1 cellular context compared by ENCODE assay signal in the genomic region with DNA sequence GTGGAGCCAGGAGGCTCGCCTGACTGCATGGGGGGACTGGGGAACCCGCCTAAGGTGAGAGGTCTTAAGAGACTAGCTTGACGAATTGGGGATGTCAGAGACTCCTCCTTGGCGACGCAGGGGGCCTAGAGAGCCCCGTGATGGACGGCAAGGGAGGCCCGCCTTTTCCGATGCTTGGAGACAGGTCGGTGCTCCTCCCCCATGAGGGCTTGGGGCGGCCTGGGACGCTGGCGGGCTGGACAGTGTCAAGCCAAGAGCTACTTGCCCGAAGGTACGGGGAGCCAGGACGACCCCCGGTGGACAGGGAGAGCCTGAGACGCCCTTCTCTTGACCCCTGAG.
TF ChIP-seq lines count a peak whose summit lies in the region.

No MANE protein-coding gene starts in this region.

TF ChIP-seq in endothelial cell of umbilical vein, 7 proteins besides CTCF, POLR2A, EP300 and RAD21:
- no peak for TF ChIP-seq GATA2 (IDR thresholded peaks at IDR 0.05; ENCODE audit: insufficient read depth, insufficient read length, low read depth, low read length)
- TF ChIP-seq MYC (IDR thresholded peaks at IDR 0.05; ENCODE audit: low read depth, low read length): no peak
- no peak for TF ChIP-seq EZH2 (IDR thresholded peaks at IDR 0.05; ENCODE audit: borderline replicate concordance, low read depth, low read length, severe bottlenecking)
- TF ChIP-seq POLR2AphosphoS5 (IDR thresholded peaks at IDR 0.05; ENCODE audit: insufficient read depth, low read depth, low read length): no peak
- TF ChIP-seq, protein P1, sequence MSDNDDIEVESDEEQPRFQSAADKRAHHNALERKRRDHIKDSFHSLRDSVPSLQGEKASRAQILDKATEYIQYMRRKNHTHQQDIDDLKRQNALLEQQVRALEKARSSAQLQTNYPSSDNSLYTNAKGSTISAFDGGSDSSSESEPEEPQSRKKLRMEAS (IDR thresholded peaks at IDR 0.05; ENCODE audit: insufficient read depth, insufficient read length): no peak
- TF ChIP-seq FOS (IDR thresholded peaks at IDR 0.05; ENCODE audit: borderline replicate concordance, insufficient read depth, low read length): no peak
- no peak for TF ChIP-seq JUN (IDR thresholded peaks at IDR 0.05; ENCODE audit: borderline replicate concordance, insufficient read depth, insufficient read length, low read depth)
TF ChIP-seq in endothelial cell of umbilical vein: peak in this region for 0.
